Comparison of ENCODE assay signal across 1 cellular context in genomic region chr20:50635676-50636600, GRCh38.
A peak's percentile ranks its signal among the peaks of the same experiment; 100 is the strongest.
TF ChIP-seq lines count a peak whose summit lies in the region.

No MANE protein-coding gene starts in this region.

TF ChIP-seq in HepG2, 621 proteins besides CTCF, POLR2A, EP300 and RAD21 (continued from another document and continues in another):
- TF ChIP-seq ZNF275 (CRISPR knock-in tag; IDR thresholded peaks at IDR 0.05; ENCODE audit: borderline replicate concordance) (no peak), ATRX (CRISPR knock-in tag; IDR thresholded peaks at IDR 0.05; ENCODE audit: borderline replicate concordance) (no peak), ATF6 (CRISPR knock-in tag; conservative IDR thresholded peaks at IDR 0.05) (no peak; the same call in 1 of the 2 replicates), KDM2A (CRISPR knock-in tag; IDR thresholded peaks at IDR 0.05; ENCODE audit: borderline replicate concordance, low read depth) (peak; percentile 88), NFYC (CRISPR knock-in tag; IDR thresholded peaks at IDR 0.05) (no peak), SMC3 (IDR thresholded peaks at IDR 0.05; ENCODE audit: low read length) (peak; percentile 39; the same call in 1 of the 2 replicates), AGO1 (IDR thresholded peaks at IDR 0.05; ENCODE audit: low read depth, low read length, poor library complexity, severe bottlenecking) (no peak), ZNF281 (CRISPR knock-in tag; IDR thresholded peaks at IDR 0.05; ENCODE audit: borderline replicate concordance) (0 out of 2 replicates have a peak, but pooled peaks have one; percentile 10), ZFP1 (CRISPR knock-in tag; IDR thresholded peaks at IDR 0.05) (no peak), ISX (CRISPR knock-in tag; conservative IDR thresholded peaks at IDR 0.05) (no peak), RFX5 (IDR thresholded peaks at IDR 0.05; ENCODE audit: low read depth, low read length) (no peak), DRAP1 (CRISPR knock-in tag; IDR thresholded peaks at IDR 0.05) (no peak), ZNF589 (CRISPR knock-in tag; conservative IDR thresholded peaks at IDR 0.05) (no peak), TFDP1 (CRISPR knock-in tag; IDR thresholded peaks at IDR 0.05; ENCODE audit: borderline replicate concordance) (no peak; the same call in 1 of the 2 replicates), ZBTB8A (CRISPR knock-in tag; IDR thresholded peaks at IDR 0.05; ENCODE audit: borderline replicate concordance, low read depth) (no peak), ZNF652 (CRISPR knock-in tag; IDR thresholded peaks at IDR 0.05; ENCODE audit: borderline replicate concordance, low read depth) (peak; percentile 90), ZNF598 (CRISPR knock-in tag; IDR thresholded peaks at IDR 0.05; ENCODE audit: borderline replicate concordance) (no peak; the same call in 1 of the 2 replicates), RFX3 (CRISPR knock-in tag; IDR thresholded peaks at IDR 0.05) (no peak), FOXK2 (IDR thresholded peaks at IDR 0.05) (no peak), ZFP62 (CRISPR knock-in tag; IDR thresholded peaks at IDR 0.05) (no peak), HNRNPL (IDR thresholded peaks at IDR 0.05; ENCODE audit: low read depth, low read length) (0 out of 2 replicates have a peak, but pooled peaks have one; percentile 14), TBP (CRISPR knock-in tag; IDR thresholded peaks at IDR 0.05) (no peak), PHF20 (CRISPR knock-in tag; IDR thresholded peaks at IDR 0.05) (no peak; the same call in 1 of the 2 replicates), ZNF484 (CRISPR knock-in tag; IDR thresholded peaks at IDR 0.05; ENCODE audit: borderline replicate concordance, low read depth) (no peak), ZNF160 (CRISPR knock-in tag; IDR thresholded peaks at IDR 0.05) (no peak), PLRG1 (conservative IDR thresholded peaks at IDR 0.05) (no peak), ZFYVE20 (CRISPR knock-in tag; IDR thresholded peaks at IDR 0.05; ENCODE audit: borderline replicate concordance, low read depth) (0 out of 2 replicates have a peak, but pooled peaks have one; percentile 23), ZNF530 (CRISPR knock-in tag; IDR thresholded peaks at IDR 0.05; ENCODE audit: low read depth) (no peak), ZNF414 (CRISPR knock-in tag; IDR thresholded peaks at IDR 0.05) (no peak), THAP11 (CRISPR knock-in tag; IDR thresholded peaks at IDR 0.05) (peak; percentile 35; the same call in 1 of the 2 replicates), RCOR2 (CRISPR knock-in tag; IDR thresholded peaks at IDR 0.05) (peak; percentile 61; the same call in 1 of the 2 replicates), TBX3 (IDR thresholded peaks at IDR 0.05; ENCODE audit: borderline replicate concordance) (no peak), SAP130 (CRISPR knock-in tag; IDR thresholded peaks at IDR 0.05; ENCODE audit: low read depth) (peak; percentile 63), ZSCAN29 (CRISPR knock-in tag; conservative IDR thresholded peaks at IDR 0.05) (0 out of 2 replicates have a peak, but pooled peaks have one; percentile 39), REXO4 (CRISPR knock-in tag; IDR thresholded peaks at IDR 0.05; ENCODE audit: borderline replicate concordance) (0 out of 2 replicates have a peak, but pooled peaks have one; percentile 23), PHF8 (CRISPR knock-in tag; IDR thresholded peaks at IDR 0.05) (no peak; the same call in 1 of the 2 replicates), GTF2F1 (IDR thresholded peaks at IDR 0.05; ENCODE audit: low read length) (no peak), SIX1 (CRISPR knock-in tag; IDR thresholded peaks at IDR 0.05; ENCODE audit: borderline replicate concordance) (no peak), SCMH1 (CRISPR knock-in tag; IDR thresholded peaks at IDR 0.05; ENCODE audit: borderline replicate concordance) (no peak), ZFP36L1 (CRISPR knock-in tag; IDR thresholded peaks at IDR 0.05) (no peak), SP2 (CRISPR knock-in tag; IDR thresholded peaks at IDR 0.05) (no peak), ZC3H13 (CRISPR knock-in tag; IDR thresholded peaks at IDR 0.05) (no peak), TERF1 (CRISPR knock-in tag; IDR thresholded peaks at IDR 0.05) (no peak), ZKSCAN1 (IDR thresholded peaks at IDR 0.05; ENCODE audit: low read length) (no peak), ZNF597 (CRISPR knock-in tag; IDR thresholded peaks at IDR 0.05) (no peak), RBFOX2 (IDR thresholded peaks at IDR 0.05; ENCODE audit: low read depth, low read length) (no peak), ZBTB25 (CRISPR knock-in tag; IDR thresholded peaks at IDR 0.05) (0 out of 2 replicates have a peak, but pooled peaks have one; percentile 48), TEAD3 (CRISPR knock-in tag; optimal IDR thresholded peaks at IDR 0.05; ENCODE audit: borderline replicate concordance) (no peak), TOPORS (CRISPR knock-in tag; IDR thresholded peaks at IDR 0.05) (no peak; the same call in 1 of the 2 replicates), ZNF564 (CRISPR knock-in tag; IDR thresholded peaks at IDR 0.05) (no peak), ZSCAN9 (CRISPR knock-in tag; IDR thresholded peaks at IDR 0.05; ENCODE audit: borderline replicate concordance) (no peak), GPBP1L1 (CRISPR knock-in tag; IDR thresholded peaks at IDR 0.05) (no peak), HOMEZ (CRISPR knock-in tag; IDR thresholded peaks at IDR 0.05; ENCODE audit: low read depth) (no peak), SRSF9 (IDR thresholded peaks at IDR 0.05; ENCODE audit: borderline replicate concordance, insufficient read depth, low read depth, low read length, poor library complexity, severe bottlenecking) (no peak), SOX5 (CRISPR knock-in tag; IDR thresholded peaks at IDR 0.05; ENCODE audit: borderline replicate concordance) (0 out of 2 replicates have a peak, but pooled peaks have one; percentile 11), GABPA (IDR thresholded peaks at IDR 0.05; ENCODE audit: low read depth, low read length) (no peak), GABPA (CRISPR knock-in tag; IDR thresholded peaks at IDR 0.05; ENCODE audit: low read depth) (no peak), ZNF672 (CRISPR knock-in tag; IDR thresholded peaks at IDR 0.05) (no peak)
